In genomic region chr11:121755191-121755590, GRCh38 we compare ENCODE assay signal across 21 cellular contexts.
"Had no signal": no experiment of that assay in that cellular context is flagged by ENCODE, and none has a peak within 500 bp of the region (broad histone marks: within the 10 kb centered on the region; RNA-seq: fewer than 3 reads in every experiment).

No MANE protein-coding gene starts in this region.

- H3K4me3 ChIP-seq: SK-N-MC had no signal

- ATAC-seq: activated CD8-positive, alpha-beta T cell treated with anti-CD3 and anti-CD28 coated beads for 36 hours; activated T-cell treated with anti-CD3 and anti-CD28 coated beads, Interleukin-2, amount 50 U/mL, for 72 hours; Panc1; T-cell had no signal

- DNase-seq: activated CD4-positive, alpha-beta T cell treated with anti-CD3 and anti-CD28 coated beads for 4 hours; activated CD8-positive, alpha-beta memory T cell treated with anti-CD3 and anti-CD28 coated beads, Interleukin-2, amount 50 U/mL, for 4 hours; activated CD8-positive, alpha-beta T cell treated with anti-CD3 and anti-CD28 coated beads for 36 hours; activated gamma-delta T cell treated with Interleukin-2 at 50 U/mL for 16 hours; activated naive CD4-positive, alpha-beta T cell treated with anti-CD3 and anti-CD28 coated beads, Interleukin-2, amount 10 ng/mL, durations not matched to agents 7 days and 5 days; activated naive CD8-positive, alpha-beta T cell treated with anti-CD3 and anti-CD28 coated beads for 36 hours; activated T-cell treated with anti-CD3 and anti-CD28 coated beads, Interleukin-2, amount 50 U/mL, for 72 hours; central memory CD4-positive, alpha-beta T cell; NCI-H146; NCI-H187 treated with DMSO at 0.1 percent for 48 hours; NCI-H2081 treated with DMSO at 0.1 percent for 48 hours; NCI-H345; NCI-H510A treated with DMSO at 0.1 percent for 48 hours; NCI-H69; NK-92 treated with Interleukin-12 subunit alpha and Interleukin-12 subunit beta, amount 100 ng/mL, for 24 hours; OCI-M1; RPMI8226; T-cell; WERI-Rb-1 had no signal

- H3K36me3 ChIP-seq: WERI-Rb-1 had no signal

- H3K27ac ChIP-seq: SK-N-MC, WERI-Rb-1 had no signal
